17 cellular contexts compared by ENCODE assay signal in genomic region chr20:61588356-61589054, GRCh38.
A peak's percentile ranks its signal among the peaks of the same experiment; 100 is the strongest.
DNase-seq lines count a peak whose midpoint lies in the region; FAIRE-seq and TF ChIP-seq lines count a peak whose summit lies in the region.
"Had no signal": no experiment of that assay in that cellular context is flagged by ENCODE, and none has a peak within 500 bp of the region (broad histone marks: within the 10 kb centered on the region; RNA-seq: fewer than 3 reads in every experiment).

No MANE protein-coding gene starts in this region.

- peaks cover 21% of the 10 kb centered on the region for H3K9me3 Mint-ChIP-seq in endodermal cell
- H3K9me3 Mint-ChIP-seq in nephron progenitor cell = peaks cover 28% of the 10 kb centered on the region

- H3K27ac ChIP-seq in endodermal cell (ENCODE audit: low read depth, low read length) = peak overlapping the region; percentile 42
- H3K27ac ChIP-seq: C4-2B, PC-9, uterus had no signal

- peaks cover 10% of the 10 kb centered on the region for H3K4me1 ChIP-seq in endodermal cell (ENCODE audit: control insufficient read depth, insufficient read depth, low read length)
- H3K4me1 ChIP-seq: uterus had no signal

- peaks cover 23% of the 10 kb centered on the region for H3K4me1 Mint-ChIP-seq in endodermal cell
- peaks cover 35% of the 10 kb centered on the region for H3K4me1 Mint-ChIP-seq in nephron progenitor cell
- H3K4me1 Mint-ChIP-seq: activated naive CD8-positive, alpha-beta T cell treated with anti-CD3 and anti-CD28 coated beads, Interleukin-2, amount 50 U/mL, for 24 hours had no signal

- WGBS in endodermal cell (ENCODE audit: insufficient coverage in 1 of 2, insufficient read length in 1 of 2), 2 experiments = 62 to 75% methylated on average over 23 to 28 of the region's 28 CpGs

- no peaks in the 10 kb centered on the region for H3K36me3 ChIP-seq in endodermal cell (ENCODE audit: control insufficient read depth, insufficient read depth, low read length)
- H3K36me3 ChIP-seq: uterus had no signal

- peaks cover 14% of the 10 kb centered on the region for H3K9me3 ChIP-seq in endodermal cell (ENCODE audit: control insufficient read depth, low read length)

- H3K27ac Mint-ChIP-seq in endodermal cell = no peak overlapping the region
- H3K27ac Mint-ChIP-seq in nephron progenitor cell = peak overlapping the region; percentile 30
- H3K27ac Mint-ChIP-seq: activated naive CD8-positive, alpha-beta T cell treated with anti-CD3 and anti-CD28 coated beads, Interleukin-2, amount 50 U/mL, for 24 hours; effector memory CD8-positive, alpha-beta T cell had no signal

- H3K9ac ChIP-seq in endodermal cell (ENCODE audit: extremely low read depth, low read length, poor library complexity, severe bottlenecking) = no peak overlapping the region

- H3K4me3 Mint-ChIP-seq in endodermal cell = no peak overlapping the region
- H3K4me3 Mint-ChIP-seq in nephron progenitor cell = peak overlapping the region; percentile 50
- H3K4me3 Mint-ChIP-seq: activated naive CD8-positive, alpha-beta T cell treated with anti-CD3 and anti-CD28 coated beads, Interleukin-2, amount 50 U/mL, for 24 hours; effector memory CD8-positive, alpha-beta T cell had no signal

- no peaks in the 10 kb centered on the region for H3K27me3 ChIP-seq in endodermal cell (ENCODE audit: control insufficient read depth, insufficient read depth, low read length, poor library complexity, severe bottlenecking)
- H3K27me3 ChIP-seq: uterus had no signal

- TF ChIP-seq CTCF in endodermal cell (conservative IDR thresholded peaks at IDR 0.05) = no peak
- TF ChIP-seq CTCF in nephron progenitor cell (IDR thresholded peaks at IDR 0.05) = no peak

- FAIRE-seq in HTR-8/SVneo (lab: Jason Lieb, UNC) = peak; percentile 94
- FAIRE-seq: GM19239, small intestine, TTC549 had no signal

- H3K27me3 Mint-ChIP-seq in endodermal cell (ENCODE audit: insufficient read depth) (peaks cover 22% of the 10 kb centered on the region), nephron progenitor cell (ENCODE audit: low read depth, poor library complexity) (peaks cover 9% of the 10 kb centered on the region)

- H3K4me3 ChIP-seq in endodermal cell (ENCODE audit: low read length) = no peak overlapping the region
- H3K4me3 ChIP-seq: PC-9, uterus had no signal

- H3K36me3 Mint-ChIP-seq in endodermal cell (ENCODE audit: low read depth) (peaks cover 8% of the 10 kb centered on the region), nephron progenitor cell (ENCODE audit: low read depth) (peaks cover 12% of the 10 kb centered on the region)

- DNase-seq in AG08396 (ENCODE audit: low spot score) (peak; percentile 74), HTR-8/SVneo (ENCODE audit: insufficient read length, low spot score) (peak; percentile 75), endodermal cell (no peak), nephron progenitor cell (peak; percentile 20), GM19240 (ENCODE audit: insufficient read length, low spot score) (no peak), putamen (ENCODE audit: low spot score) (no peak)
- no peak for DNase-seq in activated T-cell treated with anti-CD3 and anti-CD28 coated beads, Interleukin-2, amount 50 U/mL, for 1 hour
- no peak for DNase-seq in stimulated activated CD4-positive, alpha-beta T cell treated with anti-CD3 and anti-CD28 coated beads, Interleukin-2, amount 100 ng/mL, for 48 hours
- DNase-seq: activated naive CD8-positive, alpha-beta T cell treated with anti-CD3 and anti-CD28 coated beads, Interleukin-2, amount 50 U/mL, for 24 hours; effector memory CD8-positive, alpha-beta T cell; NCI-H187; PC-9; small intestine; uterus had no signal

Comparison
In these comparisons a context has a peak if more than half of its experiments do, and no peak if none do; other contexts are left out.
1. DNase-seq: peak in AG08396 (single experiment), HTR-8/SVneo (single experiment) and nephron progenitor cell (single experiment); none in endodermal cell (single experiment), GM19240 (single experiment), putamen (single experiment), activated T-cell treated with anti-CD3 and anti-CD28 coated beads, Interleukin-2, amount 50 U/mL, for 1 hour (single experiment) and stimulated activated CD4-positive, alpha-beta T cell treated with anti-CD3 and anti-CD28 coated beads, Interleukin-2, amount 100 ng/mL, for 48 hours (0 of 2).